In the genomic region with DNA sequence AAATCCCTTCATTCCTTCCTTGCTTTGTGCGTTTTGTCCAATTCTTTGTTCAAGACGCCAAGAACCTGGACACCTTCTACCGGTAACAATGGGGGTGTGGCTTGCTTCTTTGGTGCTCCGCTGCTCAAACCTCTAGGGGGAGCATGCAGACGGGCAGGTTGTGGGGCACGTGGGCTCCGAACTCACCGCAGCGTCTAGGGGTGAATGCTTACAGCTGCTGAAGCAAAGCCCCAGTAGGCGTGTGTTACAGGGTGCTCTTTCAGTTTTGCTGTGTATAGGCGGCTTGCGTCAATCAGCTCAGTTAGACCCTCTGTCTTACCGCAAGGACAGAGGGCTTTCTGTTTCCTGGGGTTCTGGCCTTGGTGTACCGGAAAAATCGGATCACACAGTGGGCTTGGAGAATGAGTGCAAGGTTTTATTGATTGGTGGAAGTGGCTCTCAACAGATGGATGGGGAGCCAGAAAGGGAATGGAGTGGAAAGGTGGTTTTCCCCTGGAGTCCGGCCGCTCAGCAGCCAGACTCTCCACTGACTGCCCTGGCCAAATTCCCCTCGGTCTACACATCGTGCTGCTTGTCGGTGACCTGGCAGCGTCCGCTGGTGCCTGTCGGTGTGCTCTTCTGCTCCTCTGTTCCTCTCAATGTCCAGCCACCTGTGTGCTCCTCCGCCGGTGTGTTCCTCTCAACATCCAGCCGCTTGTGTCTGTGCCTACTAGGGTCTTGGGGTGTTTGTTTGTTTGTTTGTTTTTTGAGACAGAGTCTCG, we compare ENCODE assay signal across 8 cellular contexts. TPM values are rescaled to one million over a fixed set of nuclear protein-coding genes. Genes with fewer than 3 reads are reported as not detected.
DNase-seq lines count a peak whose midpoint lies in the region; ATAC-seq, FAIRE-seq and TF ChIP-seq lines count a peak whose summit lies in the region.

No MANE protein-coding gene starts in this region.

- H3K4me2 ChIP-seq in astrocyte (ENCODE audit: low read length): peak overlapping the region; percentile 87

- peak; percentile 8 for DNase-seq in EL
- DNase-seq in Kasumi-1 (lab: John Stamatoyannopoulos, UW): peak; percentile 88 to 91
- DNase-seq in T-cell: peak; percentile 41 to 83 (median 73)
- no peak for DNase-seq in astrocyte (ENCODE audit: low read depth)
- DNase-seq in lung (ENCODE audit: low spot score): peak; percentile 30
- peak; percentile 34 for DNase-seq in stimulated activated CD8-positive, alpha-beta memory T cell treated with anti-CD3 and anti-CD28 coated beads, Interleukin-7, amount 100 ng/mL, for 24 hours (ENCODE audit: low read depth)
- DNase-seq in HEK293T (ENCODE audit: extremely low spot score): no peak

- H3K79me2 ChIP-seq in astrocyte (ENCODE audit: insufficient read depth, low read length): no peaks in the 10 kb centered on the region

- H3K27me3 ChIP-seq in astrocyte (ENCODE audit: insufficient read depth, low read length) (no peaks in the 10 kb centered on the region), lung (ENCODE audit: control insufficient read depth, insufficient read depth) (no peaks in the 10 kb centered on the region)

- H3K27me3 Mint-ChIP-seq in T-cell (peaks cover 3 to 10% of the 10 kb centered on the region in 2 donors), astrocyte (ENCODE audit: low read depth, unreplicated experiment) (peaks cover 4% of the 10 kb centered on the region)

- H3K36me3 Mint-ChIP-seq in T-cell: peaks cover 7% of the 10 kb centered on the region
- no peaks in the 10 kb centered on the region for H3K36me3 Mint-ChIP-seq in astrocyte (ENCODE audit: low read depth, unreplicated experiment)

- CTCF ChIA-PET in T-cell (lab: Charles Lee) (interaction anchor here in 1 of 2 donors (0.6 to 0.7 kb wide), 4 partner anchors 45 to 367 kb away, joined by 3 to 7 read pairs (median 3); partner anchors contain the start of gene ACTRT3), HEK293T (lab: Yijun Ruan, JAX) (no interaction called here)

- H3K9me3 ChIP-seq in astrocyte (ENCODE audit: insufficient read depth, low read depth, low read length): no peaks in the 10 kb centered on the region
- H3K9me3 ChIP-seq in lung (ENCODE audit: control insufficient read depth in 2 of 2, insufficient read depth in 1 of 2, low read length in 1 of 2): no peaks in the 10 kb centered on the region

- H3K36me3 ChIP-seq in astrocyte (ENCODE audit: insufficient read depth, low read length) (no peaks in the 10 kb centered on the region), lung (ENCODE audit: control insufficient read depth in 2 of 2, insufficient read depth in 2 of 2, low read length in 2 of 2) (no peaks in the 10 kb centered on the region)

- H3K4me1 Mint-ChIP-seq in T-cell (peaks cover 27 to 29% (median 29%) of the 10 kb centered on the region in 3 donors), astrocyte (ENCODE audit: low read depth, unreplicated experiment) (peaks cover 13% of the 10 kb centered on the region)

- H3K4me3 ChIP-seq in astrocyte (ENCODE audit: insufficient read depth, low read depth, low read length) (peak overlapping the region; percentile 6), lung (no peak overlapping the region)

- H3K27ac Mint-ChIP-seq in T-cell (peak overlapping the region; percentile 1 to 57), astrocyte (ENCODE audit: unreplicated experiment) (no peak overlapping the region)

- H3K9ac ChIP-seq in astrocyte (ENCODE audit: low read length): no peak overlapping the region

- ATAC-seq in GM21528 (IDR thresholded peaks at IDR 0.05; ENCODE audit: low FRiP score, unreplicated experiment): peak; percentile 89
- peak; percentile 75 to 89 (median 80) for ATAC-seq in T-cell (replicated peaks in 1 of 4)
- ATAC-seq in lung (ENCODE audit: insufficient read depth, low FRiP score): no peak

- no peak for FAIRE-seq in astrocyte (lab: Jason Lieb, UNC)

- H4K20me1 ChIP-seq in astrocyte (ENCODE audit: insufficient read depth, low read length): no peaks in the 10 kb centered on the region

- H3K4me3 Mint-ChIP-seq in T-cell (peak overlapping the region; percentile 74 to 94 (median 78)), astrocyte (ENCODE audit: unreplicated experiment) (no peak overlapping the region)

- H3K27ac ChIP-seq in astrocyte (ENCODE audit: low read depth, low read length): no peak overlapping the region
- no peak overlapping the region for H3K27ac ChIP-seq in lung (ENCODE audit: low read depth in 1 of 2, low read length in 1 of 2)

- TF ChIP-seq CTCF in astrocyte (IDR thresholded peaks at IDR 0.05; ENCODE audit: insufficient read depth, low read depth, low read length) (peak; percentile 2), lung (IDR thresholded peaks at IDR 0.05; ENCODE audit: control extremely low read depth, extremely low read depth) (no peak)

- peaks cover 4 to 11% (median 10%) of the 10 kb centered on the region in 3 donors for H3K9me3 Mint-ChIP-seq in T-cell
- peaks cover 20% of the 10 kb centered on the region for H3K9me3 Mint-ChIP-seq in astrocyte (ENCODE audit: unreplicated experiment)

- POLR2A ChIA-PET in T-cell (lab: Charles Lee): interaction anchor here (0.6 to 0.8 kb wide), 2 partner anchors 56 to 150 kb away, joined by 3 to 4 read pairs; no protein-coding TSS in a partner anchor
- POLR2A ChIA-PET in HEK293T (lab: Yijun Ruan, JAX): no interaction called here

- peak overlapping the region; percentile 99 for H2AFZ ChIP-seq in astrocyte (ENCODE audit: low read depth, low read length)

- WGBS in lung, 2 donors: 58 to 62% methylated on average over 27 of the region's 27 CpGs

- H3K4me1 ChIP-seq in astrocyte (ENCODE audit: insufficient read depth, low read length) (peaks cover 26% of the 10 kb centered on the region), lung (ENCODE audit: control insufficient read depth in 2 of 2, insufficient read depth in 2 of 2, low read length in 2 of 2) (peaks cover 0 to 5% of the 10 kb centered on the region in 2 donors)

TF ChIP-seq in HEK293T, 16 proteins besides CTCF, POLR2A, EP300 and RAD21:
- TF ChIP-seq SP1 (IDR thresholded peaks at IDR 0.05): no peak
- TF ChIP-seq FOXM1 (IDR thresholded peaks at IDR 0.05; ENCODE audit: borderline replicate concordance): no peak
- no peak for TF ChIP-seq FOXK2 (IDR thresholded peaks at IDR 0.05)
- no peak for TF ChIP-seq HDGF (IDR thresholded peaks at IDR 0.05; ENCODE audit: borderline replicate concordance)
- no peak for TF ChIP-seq LEF1 (IDR thresholded peaks at IDR 0.05; ENCODE audit: borderline replicate concordance)
- no peak for TF ChIP-seq ELF4 (IDR thresholded peaks at IDR 0.05)
- TF ChIP-seq L3MBTL2 (conservative IDR thresholded peaks at IDR 0.05): no peak
- TF ChIP-seq SUZ12 (IDR thresholded peaks at IDR 0.05): no peak
- no peak for TF ChIP-seq TARDBP (IDR thresholded peaks at IDR 0.05)
- no peak for TF ChIP-seq PKNOX1 (IDR thresholded peaks at IDR 0.05)
- TF ChIP-seq FOXA1 (IDR thresholded peaks at IDR 0.05): no peak
- no peak for TF ChIP-seq ARNT (IDR thresholded peaks at IDR 0.05)
- no peak for TF ChIP-seq ZNF384 (IDR thresholded peaks at IDR 0.05)
- TF ChIP-seq NFRKB (IDR thresholded peaks at IDR 0.05): no peak
- no peak for TF ChIP-seq BHLHE40 (IDR thresholded peaks at IDR 0.05; ENCODE audit: borderline replicate concordance)
- TF ChIP-seq CTBP1 (IDR thresholded peaks at IDR 0.05; ENCODE audit: borderline replicate concordance): no peak

RNA-seq across cellular contexts. Expression of gene LRRC34, which starts 1.2 kb away (rescaled TPM):
- total RNA-seq in T-cell: 1 to 10 TPM in 1 of 5 donors, under 1 TPM in 4; 0.28 to 1.6 (median 0.92) TPM
- total RNA-seq in astrocyte: 1.0 and 1.3 TPM in 2 replicates
- 10 to 100 TPM in 1 of 2 donors, 1 to 10 TPM in 1; 9.1 to 17.5 TPM for total RNA-seq in lung
- polyA plus RNA-seq in lung: 1 to 10 TPM; 2.9 to 4.6 TPM

RNA-seq across cellular contexts. Expression of gene LRRIQ4, which starts 1.3 kb away (rescaled TPM):
- not detected for total RNA-seq in T-cell
- total RNA-seq in astrocyte: not detected in 2 replicates
- total RNA-seq in lung: under 1 TPM in 1 of 2 donors, not detected in 1; 0.09 TPM
- under 1 TPM in 1 of 2 donors, not detected in 1; 0.03 TPM for polyA plus RNA-seq in lung

RNA-seq across cellular contexts. Expression of gene MYNN, which starts 40.7 kb away (rescaled TPM):
- total RNA-seq in T-cell: 10 to 100 TPM; 15.1 to 20.3 (median 17.6) TPM
- 12.6 and 12.9 TPM in 2 replicates for total RNA-seq in astrocyte
- total RNA-seq in lung: 10 to 100 TPM; 11.2 to 32.1 TPM
- 1 to 10 TPM; 8.1 to 8.9 TPM for polyA plus RNA-seq in lung

RNA-seq across cellular contexts. Expression of gene ACTRT3, which starts 44.6 kb away (rescaled TPM):
- under 1 TPM in 2 of 5 donors, not detected in 3; 0.15 to 0.28 TPM for total RNA-seq in T-cell
- total RNA-seq in astrocyte: 3.3 and 3.7 TPM in 2 replicates
- total RNA-seq in lung: 1 to 10 TPM; 3.0 to 3.2 TPM
- polyA plus RNA-seq in lung: 1 to 10 TPM; 1.0 to 2.5 TPM

RNA-seq across cellular contexts. Expression of gene TERC, which starts 49.1 kb away (rescaled TPM):
- 10 to 100 TPM; 10.3 to 22.4 (median 12.8) TPM for total RNA-seq in T-cell
- total RNA-seq in astrocyte: 0.86 and 1.2 TPM in 2 replicates
- total RNA-seq in lung: 10 to 100 TPM; 12.4 to 45.7 TPM
- polyA plus RNA-seq in lung: under 1 TPM in 1 of 2 donors, not detected in 1; 0.16 TPM

Comparison
In these comparisons a context has a peak if more than half of its experiments do, and no peak if none do; other contexts are left out.
1. DNase-seq: peak in EL (single experiment), Kasumi-1 (2 of 2), T-cell (34 of 34), lung (single experiment) and stimulated activated CD8-positive, alpha-beta memory T cell treated with anti-CD3 and anti-CD28 coated beads, Interleukin-7, amount 100 ng/mL, for 24 hours (single experiment); none in astrocyte (single experiment) and HEK293T (single experiment).